Comparison of ENCODE assay signal across 22 cellular contexts in the genomic region with DNA sequence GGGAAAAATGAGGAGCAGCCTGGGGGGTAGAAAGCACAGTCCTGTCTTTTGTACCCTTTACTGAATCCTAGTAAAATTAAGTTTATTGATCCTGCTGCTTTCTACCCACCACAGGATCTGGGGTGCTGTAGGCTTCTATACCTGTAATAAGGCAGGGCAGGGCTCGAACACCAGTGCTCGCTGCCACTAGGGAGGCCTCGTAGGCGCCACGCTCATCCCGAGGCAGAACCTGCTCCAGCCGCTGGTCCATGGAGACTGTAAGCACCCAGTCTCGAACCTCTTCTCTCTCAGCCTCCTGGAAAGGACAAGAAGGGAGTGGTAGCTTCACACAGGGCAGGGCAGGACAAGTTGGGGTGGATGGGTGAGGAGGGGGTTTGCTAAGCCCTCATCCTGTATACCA. TPM values are rescaled to one million over a fixed set of nuclear protein-coding genes. Genes with fewer than 3 reads are reported as not detected.
A peak's percentile ranks its signal among the peaks of the same experiment; 100 is the strongest.
DNase-seq lines count a peak whose midpoint lies in the region; TF ChIP-seq lines count a peak whose summit lies in the region.
"Had no signal": no experiment of that assay in that cellular context is flagged by ENCODE, and none has a peak within 500 bp of the region (broad histone marks: within the 10 kb centered on the region; RNA-seq: fewer than 3 reads in every experiment).

No MANE protein-coding gene starts in this region.

- H3K9ac ChIP-seq in mesenchymal stem cell (ENCODE audit: low read length): no peak overlapping the region

- no peak overlapping the region for H3K14ac ChIP-seq in mesenchymal stem cell (ENCODE audit: low read length in 2 of 2)

- H3K79me2 ChIP-seq in PC-9 (ENCODE audit: low read depth): peaks cover 5% of the 10 kb centered on the region; the same call in 1 of the 2 replicates

- POLR2A ChIA-PET in PC-9 (lab: Charles Lee; ENCODE audit: unreplicated experiment): no interaction called here

- TF ChIP-seq CTCF in PC-9 (conservative IDR thresholded peaks at IDR 0.05): no peak
- TF ChIP-seq CTCF in esophagus squamous epithelium (IDR thresholded peaks at IDR 0.05): no peak
- TF ChIP-seq CTCF in prostate gland (IDR thresholded peaks at IDR 0.05): no peak

- 57 to 93% methylated on average over 2 to 3 of the region's 8 CpGs for WGBS in esophagus squamous epithelium, 2 donors
- 97% methylated on average over 8 of the region's 8 CpGs for WGBS in prostate gland
- WGBS in mesenchymal stem cell: 95% methylated on average over 8 of the region's 8 CpGs

- H3K18ac ChIP-seq in mesenchymal stem cell (ENCODE audit: low read depth in 1 of 2, low read length in 2 of 2): no peak overlapping the region

- peaks cover 44% of the 10 kb centered on the region for H3F3A ChIP-seq in PC-9 (ENCODE audit: insufficient read depth, low read depth)

- peaks cover 4% of the 10 kb centered on the region; the same call in 1 of the 2 replicates for H3K36me3 ChIP-seq in PC-9 (ENCODE audit: low read depth)
- peaks cover 16 to 77% (median 21%) of the 10 kb centered on the region in 3 donors for H3K36me3 ChIP-seq in esophagus squamous epithelium
- peaks cover 10 to 14% of the 10 kb centered on the region in 2 donors for H3K36me3 ChIP-seq in prostate gland
- peaks cover 63 to 72% of the 10 kb centered on the region in 2 experiments for H3K36me3 ChIP-seq in mesenchymal stem cell (ENCODE audit: control insufficient read depth in 1 of 2, insufficient read depth in 2 of 2, low read depth in 1 of 2, low read length in 2 of 2)

- H4K8ac ChIP-seq in mesenchymal stem cell (ENCODE audit: low read length): no peak overlapping the region

- no peak overlapping the region for H4K91ac ChIP-seq in mesenchymal stem cell (ENCODE audit: low read length)

- no TSS peak for BruUV-seq in PC-9 (replicated peaks; lab: Mats Ljungman, UMichigan)

- H3K27ac ChIP-seq in PC-9: peak overlapping the region; percentile 70
- H3K27ac ChIP-seq in esophagus squamous epithelium: peak overlapping the region; percentile 81 to 90 (median 88)
- H3K27ac ChIP-seq in prostate gland: peak overlapping the region; percentile 74 to 81
- no peak overlapping the region for H3K27ac ChIP-seq in mesenchymal stem cell (ENCODE audit: low read length, poor library complexity, severe bottlenecking)
- H3K27ac ChIP-seq: ascending aorta had no signal

- H3K9me2 ChIP-seq in PC-9 (ENCODE audit: insufficient read depth): no peaks in the 10 kb centered on the region

- no peak overlapping the region for H2AK5ac ChIP-seq in mesenchymal stem cell (ENCODE audit: low read length, severe bottlenecking)

- H3K23ac ChIP-seq in mesenchymal stem cell (ENCODE audit: low read length in 2 of 2): no peak overlapping the region

- H3K4ac ChIP-seq in mesenchymal stem cell (ENCODE audit: low read depth in 1 of 2, low read length in 2 of 2): no peak overlapping the region

- H2AFZ ChIP-seq in PC-9 (no peak overlapping the region), mesenchymal stem cell (ENCODE audit: low read depth, low read length) (no peak overlapping the region)
- H2AFZ ChIP-seq: GM23338 had no signal

- H3K27me3 ChIP-seq in PC-9 (ENCODE audit: insufficient read depth, low read depth) (no peaks in the 10 kb centered on the region), esophagus squamous epithelium (no peaks in the 10 kb centered on the region), prostate gland (replicated peaks; ENCODE audit: insufficient read depth) (no peaks in the 10 kb centered on the region), mesenchymal stem cell (ENCODE audit: control insufficient read depth in 1 of 2, insufficient read depth in 1 of 2, low read length in 2 of 2) (no peaks in the 10 kb centered on the region)
- H3K27me3 ChIP-seq: ascending aorta, spleen, upper lobe of right lung had no signal

- no peak overlapping the region for H2BK12ac ChIP-seq in mesenchymal stem cell (ENCODE audit: low read length in 2 of 2)

- no peak overlapping the region for H2BK15ac ChIP-seq in mesenchymal stem cell (ENCODE audit: low read depth, poor library complexity, severe bottlenecking)

- no peaks in the 10 kb centered on the region for H3K9me3 ChIP-seq in PC-9 (ENCODE audit: insufficient read depth, low read depth)
- no peaks in the 10 kb centered on the region for H3K9me3 ChIP-seq in esophagus squamous epithelium
- no peaks in the 10 kb centered on the region for H3K9me3 ChIP-seq in prostate gland
- no peaks in the 10 kb centered on the region for H3K9me3 ChIP-seq in mesenchymal stem cell (ENCODE audit: control insufficient read depth, low read length)
- H3K9me3 ChIP-seq: ascending aorta, spleen, upper lobe of right lung had no signal

- H4K20me1 ChIP-seq in PC-9 (ENCODE audit: insufficient read depth): no peaks in the 10 kb centered on the region; the same call in 1 of the 2 replicates

- DNase-seq in PC-9 (no peak), esophagus squamous epithelium (lab: John Stamatoyannopoulos, UW) (no peak), prostate gland (ENCODE audit: low spot score) (no peak), mesenchymal stem cell (no peak), NCI-H1694 (lab: John Stamatoyannopoulos, UW) (no peak)
- no peak for DNase-seq in central memory CD4-positive, alpha-beta T cell
- DNase-seq: activated CD8-positive, alpha-beta T cell treated with anti-CD3 and anti-CD28 coated beads, Interleukin-2, amount 10 ng/mL, durations not matched to agents 7 days and 5 days; activated naive CD8-positive, alpha-beta T cell treated with anti-CD3 and anti-CD28 coated beads, Interleukin-2, amount 10 ng/mL, durations not matched to agents 7 days and 5 days; activated T-cell treated with anti-CD3 and anti-CD28 coated beads for 4 hours; caudate nucleus; DMS153; HFFc6; hypothalamus; Kasumi-1; spleen; T-helper 2 cell; upper lobe of right lung had no signal

- TF ChIP-seq POLR2A in esophagus squamous epithelium (IDR thresholded peaks at IDR 0.05): no peak
- TF ChIP-seq POLR2A in prostate gland (IDR thresholded peaks at IDR 0.05): no peak

- H2BK120ac ChIP-seq in mesenchymal stem cell (ENCODE audit: low read depth, low read length): no peak overlapping the region

- CTCF ChIA-PET in PC-9 (lab: Charles Lee): no interaction called here

- intact Hi-C loops in PC-9 (cut with micrococcal nuclease; ENCODE audit: unreplicated experiment): loop anchor here (10.0 kb wide), 1 partner anchor 210 kb away; no protein-coding TSS in a partner anchor
- intact Hi-C loops in esophagus squamous epithelium (cut with DNase I): no loop called here
- intact Hi-C loops in prostate gland (cut with DNase I): no loop called here

- H3K4me1 ChIP-seq in PC-9 (replicated peaks; ENCODE audit: insufficient read depth) (peaks cover 19% of the 10 kb centered on the region), esophagus squamous epithelium (peaks cover 7 to 40% (median 9%) of the 10 kb centered on the region in 3 donors), prostate gland (replicated peaks) (peaks cover 3% of the 10 kb centered on the region), mesenchymal stem cell (ENCODE audit: control insufficient read depth, insufficient read depth, low read depth, low read length) (peaks cover 6% of the 10 kb centered on the region)
- H3K4me1 ChIP-seq: upper lobe of right lung had no signal

- no peak overlapping the region for H2BK5ac ChIP-seq in mesenchymal stem cell (ENCODE audit: low read depth, low read length, poor library complexity, severe bottlenecking)

- no peak overlapping the region for H3K4me2 ChIP-seq in PC-9
- no peak overlapping the region for H3K4me2 ChIP-seq in mesenchymal stem cell (ENCODE audit: low read length, poor library complexity, severe bottlenecking)
- H3K4me2 ChIP-seq: GM23338 had no signal

- no peak overlapping the region for H3K4me3 ChIP-seq in PC-9
- H3K4me3 ChIP-seq in esophagus squamous epithelium: peak overlapping the region in 1 of 4 donors; percentile 26
- no peak overlapping the region for H3K4me3 ChIP-seq in prostate gland
- H3K4me3 ChIP-seq in mesenchymal stem cell (ENCODE audit: insufficient read depth in 1 of 2, low read depth in 1 of 2, low read length in 2 of 2): no peak overlapping the region
- H3K4me3 ChIP-seq: ascending aorta, GM23338, spleen, upper lobe of right lung had no signal

- no peaks in the 10 kb centered on the region for H3K79me1 ChIP-seq in mesenchymal stem cell (replicated peaks; ENCODE audit: low read length, poor library complexity, severe bottlenecking)

RNA-seq across cellular contexts. Expression of a gene that starts 3.0 kb away (rescaled TPM):
- total RNA-seq in PC-9 (2021) (62.9 and 91.7 TPM in 2 replicates), esophagus squamous epithelium (10 to 100 TPM in 3 of 4 donors, 1 to 10 TPM in 1; 9.8 to 29.3 (median 19.1) TPM), prostate gland (100 to 1,000 TPM in 1 of 2 donors, 10 to 100 TPM in 1; 31.4 to 147 TPM)
- 0.46 TPM for polyA plus RNA-seq in mesenchymal stem cell (2013, experiment 1 of 2)
- 0.78 TPM for polyA plus RNA-seq in mesenchymal stem cell (2013, experiment 2 of 2)
- total RNA-seq: ascending aorta had no signal

RNA-seq across cellular contexts. Expression of a gene that starts 16.7 kb away (rescaled TPM):
- 67.9 and 83.9 TPM in 2 replicates for total RNA-seq in PC-9 (2021)
- total RNA-seq in esophagus squamous epithelium: 10 to 100 TPM; 66.6 to 89.6 (median 81.5) TPM
- 10 to 100 TPM; 42.9 to 83.4 TPM for total RNA-seq in prostate gland
- 79.0 TPM for polyA plus RNA-seq in mesenchymal stem cell (2013, experiment 1 of 2)
- polyA plus RNA-seq in mesenchymal stem cell (2013, experiment 2 of 2): 77.5 TPM

RNA-seq across cellular contexts. Expression of a gene that starts 35.8 kb away (rescaled TPM):
- total RNA-seq in PC-9 (2021) (114 and 136 TPM in 2 replicates), esophagus squamous epithelium (10 to 100 TPM; 51.9 to 77.1 (median 67.4) TPM), prostate gland (10 to 100 TPM; 57.2 to 65.4 TPM)
- 58.3 TPM for polyA plus RNA-seq in mesenchymal stem cell (2013, experiment 1 of 2)
- 57.0 TPM for polyA plus RNA-seq in mesenchymal stem cell (2013, experiment 2 of 2)

RNA-seq across cellular contexts. Expression of a gene that starts 44.4 kb away (rescaled TPM):
- total RNA-seq in PC-9 (2021): 26.2 and 27.2 TPM in 2 replicates
- 10 to 100 TPM in 3 of 4 donors, 1 to 10 TPM in 1; 7.6 to 19.6 (median 13.5) TPM for total RNA-seq in esophagus squamous epithelium
- total RNA-seq in prostate gland: 10 to 100 TPM; 32.6 to 42.8 TPM
- polyA plus RNA-seq in mesenchymal stem cell (2013, experiment 1 of 2): 6.4 TPM
- polyA plus RNA-seq in mesenchymal stem cell (2013, experiment 2 of 2): 5.7 TPM

RNA-seq across cellular contexts. Expression of a gene that starts 49.8 kb away (rescaled TPM):
- 5.3 and 6.3 TPM in 2 replicates for total RNA-seq in PC-9 (2021)
- total RNA-seq in esophagus squamous epithelium: 10 to 100 TPM in 2 of 4 donors, 1 to 10 TPM in 2; 4.6 to 28.2 (median 11.3) TPM
- 10 to 100 TPM; 24.1 to 30.6 TPM for total RNA-seq in prostate gland
- polyA plus RNA-seq in mesenchymal stem cell (2013, experiment 1 of 2): 3.7 TPM
- polyA plus RNA-seq in mesenchymal stem cell (2013, experiment 2 of 2): 3.2 TPM
- total RNA-seq: activated CD8-positive, alpha-beta T cell treated with anti-CD3 and anti-CD28 coated beads, Interleukin-2, amount 10 ng/mL, durations not matched to agents 7 days and 5 days; activated naive CD8-positive, alpha-beta T cell treated with anti-CD3 and anti-CD28 coated beads, Interleukin-2, amount 10 ng/mL, durations not matched to agents 7 days and 5 days; B cell; natural killer cell treated with Interleukin-12 subunit alpha and Interleukin-12 subunit beta and Interleukin-15 and Interleukin-18, amount 100 ng/mL, for 72 hours; NCI-H460 had no signal
